ENCODE assay signal across 23 cellular contexts in genomic region chr7:32158076-32158475, GRCh38.
DNase-seq lines count a peak whose midpoint lies in the region; ATAC-seq, FAIRE-seq and TF ChIP-seq lines count a peak whose summit lies in the region.
"Had no signal": no experiment of that assay in that cellular context is flagged by ENCODE, and none has a peak within 500 bp of the region (broad histone marks: within the 10 kb centered on the region; RNA-seq: fewer than 3 reads in every experiment).

No MANE protein-coding gene starts in this region.

- H3K9me3 Mint-ChIP-seq in activated naive CD8-positive, alpha-beta T cell treated with anti-CD3 and anti-CD28 coated beads, Interleukin-2, amount 50 U/mL, for 24 hours = peaks cover 3% of the 10 kb centered on the region
- no peaks in the 10 kb centered on the region for H3K9me3 Mint-ChIP-seq in activated naive CD4-positive, alpha-beta T cell treated with anti-CD3 and anti-CD28 coated beads, Interleukin-2, amount 10 ng/mL, durations not matched to agents 7 days and 5 days
- H3K9me3 Mint-ChIP-seq: activated naive CD4-positive, alpha-beta T cell treated with anti-CD3 and anti-CD28 coated beads, Interleukin-2, amount 50 U/mL, for 24 hours; GM23338 had no signal

- peak overlapping the region; percentile 8; the same call in 1 of the 3 replicates for H2BK15ac ChIP-seq in IMR-90 (ENCODE audit: low read depth, low read length)

- H2BK20ac ChIP-seq in IMR-90 (ENCODE audit: low read depth, low read length) = no peak overlapping the region; the same call in 1 of the 2 replicates

- H3K79me2 ChIP-seq in endothelial cell of umbilical vein (ENCODE audit: control insufficient read depth, insufficient read depth, low read length) (no peaks in the 10 kb centered on the region), smooth muscle cell (ENCODE audit: low read depth) (no peaks in the 10 kb centered on the region)

- H3K9me3 ChIP-seq in IMR-90 (ENCODE audit: control insufficient read depth, insufficient read depth, low read length) (no peaks in the 10 kb centered on the region), endothelial cell of umbilical vein (replicated peaks; ENCODE audit: control insufficient read depth, insufficient read depth, low read length) (no peaks in the 10 kb centered on the region), lower lobe of right lung (no peaks in the 10 kb centered on the region), smooth muscle cell (replicated peaks; ENCODE audit: low read depth) (no peaks in the 10 kb centered on the region)
- H3K9me3 ChIP-seq: neutrophil had no signal

- H3K36me3 ChIP-seq in IMR-90 (ENCODE audit: control insufficient read depth, insufficient read depth, low read length) (no peaks in the 10 kb centered on the region), endothelial cell of umbilical vein (ENCODE audit: control insufficient read depth in 2 of 2, extremely low read depth in 1 of 2, insufficient read depth in 2 of 2, low read length in 2 of 2) (no peaks in the 10 kb centered on the region), lower lobe of right lung (no peaks in the 10 kb centered on the region), smooth muscle cell (ENCODE audit: low read depth) (no peaks in the 10 kb centered on the region)
- H3K36me3 ChIP-seq: neutrophil had no signal

- peak; percentile 82 for FAIRE-seq in endothelial cell of umbilical vein (lab: Jason Lieb, UNC)
- FAIRE-seq: GM12878, K562 had no signal

- BruUV-seq in IMR-90 (replicated peaks; lab: Mats Ljungman, UMichigan) = no TSS peak
- BruUV-seq in endothelial cell of umbilical vein (replicated peaks; lab: Mats Ljungman, UMichigan) = no TSS peak

- no peaks in the 10 kb centered on the region for H3K36me3 Mint-ChIP-seq in activated naive CD8-positive, alpha-beta T cell treated with anti-CD3 and anti-CD28 coated beads, Interleukin-2, amount 50 U/mL, for 24 hours (ENCODE audit: low read depth)
- no peaks in the 10 kb centered on the region for H3K36me3 Mint-ChIP-seq in activated naive CD4-positive, alpha-beta T cell treated with anti-CD3 and anti-CD28 coated beads, Interleukin-2, amount 10 ng/mL, durations not matched to agents 7 days and 5 days
- H3K36me3 Mint-ChIP-seq: activated naive CD4-positive, alpha-beta T cell treated with anti-CD3 and anti-CD28 coated beads, Interleukin-2, amount 50 U/mL, for 24 hours; CD14-positive monocyte; immature natural killer cell; T-cell had no signal

- H3K9me1 ChIP-seq in IMR-90 (ENCODE audit: insufficient read depth, low read length) (peaks cover 12% of the 10 kb centered on the region), endothelial cell of umbilical vein (replicated peaks; ENCODE audit: control insufficient read depth, extremely low read depth, insufficient read depth, low read length) (no peaks in the 10 kb centered on the region)

- dilution Hi-C loops in IMR-90 (cut with HindIII; ENCODE audit: low sequenced_read_pairs, unreplicated experiment) (no loop called here), endothelial cell of umbilical vein (cut with MboI; ENCODE audit: extremely low pct_ligation_motif_present, low sequenced_read_pairs) (no loop called here)

- no peak overlapping the region; the same call in 1 of the 2 replicates for H2BK120ac ChIP-seq in IMR-90 (ENCODE audit: low read depth, low read length)

- no peak overlapping the region for H2BK5ac ChIP-seq in IMR-90 (ENCODE audit: low read depth, low read length, poor library complexity, severe bottlenecking)

- no CpG with 5 or more reads among the region's 5 CpGs for WGBS in IMR-90 (ENCODE audit: extremely low coverage in 2 of 2, insufficient read length in 1 of 2), 2 experiments
- WGBS in smooth muscle cell (ENCODE audit: low lambda C conversion rate) = 73% methylated on average over 5 of the region's 5 CpGs

- no peaks in the 10 kb centered on the region for H3K79me1 ChIP-seq in IMR-90 (ENCODE audit: low read depth in 1 of 2, low read length in 2 of 2)

- DNase-seq in DMS153 treated with DMSO at 0.1 percent for 48 hours (lab: John Stamatoyannopoulos, UW; ENCODE audit: unreplicated experiment) (peak; percentile 44), IMR-90 (no peak), endothelial cell of umbilical vein (ENCODE audit: low read depth, low spot score) (peak; percentile 60), lower lobe of right lung (no peak), CD1c-positive myeloid dendritic cell (ENCODE audit: extremely low spot score) (no peak), smooth muscle cell (lab: John Stamatoyannopoulos, UW; ENCODE audit: unreplicated experiment) (no peak)
- no peak for DNase-seq in activated naive CD8-positive, alpha-beta T cell treated with anti-CD3 and anti-CD28 coated beads, Interleukin-2, amount 50 U/mL, for 24 hours
- no peak for DNase-seq in activated naive CD4-positive, alpha-beta T cell treated with anti-CD3 and anti-CD28 coated beads, Interleukin-2, amount 10 ng/mL, durations not matched to agents 7 days and 5 days
- DNase-seq: activated CD4-positive, alpha-beta T cell treated with anti-CD3 and anti-CD28 coated beads for 4 hours; activated T-cell treated with anti-CD3 and anti-CD28 coated beads, Interleukin-2, amount 50 U/mL, for 72 hours; head of caudate nucleus; immature natural killer cell; NCI-H226; retina; substantia nigra; T-cell had no signal

- H3K27me3 ChIP-seq in IMR-90 (ENCODE audit: control insufficient read depth, insufficient read depth, low read length) = no peaks in the 10 kb centered on the region
- no peaks in the 10 kb centered on the region for H3K27me3 ChIP-seq in endothelial cell of umbilical vein (ENCODE audit: control insufficient read depth in 2 of 2, insufficient read depth in 2 of 2, low read length in 2 of 2)
- H3K27me3 ChIP-seq in lower lobe of right lung (ENCODE audit: low read depth) = no peaks in the 10 kb centered on the region
- no peaks in the 10 kb centered on the region for H3K27me3 ChIP-seq in smooth muscle cell (ENCODE audit: low read depth)
- H3K27me3 ChIP-seq: neutrophil had no signal

- no peak overlapping the region for H4K91ac ChIP-seq in IMR-90 (ENCODE audit: insufficient read depth, low read depth, low read length)

- POLR2A ChIA-PET in IMR-90 (lab: Charles Lee; ENCODE audit: unreplicated experiment) (no interaction called here), endothelial cell of umbilical vein (lab: Charles Lee) (no interaction called here)

- no peak overlapping the region for H3K4ac ChIP-seq in IMR-90 (ENCODE audit: low read depth, low read length)

- H3K27me3 Mint-ChIP-seq in activated naive CD8-positive, alpha-beta T cell treated with anti-CD3 and anti-CD28 coated beads, Interleukin-2, amount 50 U/mL, for 24 hours = peaks cover 2% of the 10 kb centered on the region
- no peaks in the 10 kb centered on the region for H3K27me3 Mint-ChIP-seq in activated naive CD4-positive, alpha-beta T cell treated with anti-CD3 and anti-CD28 coated beads, Interleukin-2, amount 10 ng/mL, durations not matched to agents 7 days and 5 days
- H3K27me3 Mint-ChIP-seq: activated naive CD4-positive, alpha-beta T cell treated with anti-CD3 and anti-CD28 coated beads, Interleukin-2, amount 50 U/mL, for 24 hours had no signal

- TF ChIP-seq POLR2A in IMR-90 (IDR thresholded peaks at IDR 0.05; ENCODE audit: low read depth, low read length) (no peak), endothelial cell of umbilical vein (IDR thresholded peaks at IDR 0.05; ENCODE audit: low read depth, low read length) (no peak)

- H3K4me2 ChIP-seq in IMR-90 (ENCODE audit: low read depth, low read length) (no peak overlapping the region), endothelial cell of umbilical vein (ENCODE audit: insufficient read depth, low read length) (peak overlapping the region; percentile 19), smooth muscle cell (no peak overlapping the region)
- H3K4me2 ChIP-seq: GM23338 had no signal

- in situ Hi-C loops in IMR-90 (cut with MboI; ENCODE audit: low sequenced_read_pairs) = no loop called here

- no peaks in the 10 kb centered on the region for H3K4me1 Mint-ChIP-seq in activated naive CD8-positive, alpha-beta T cell treated with anti-CD3 and anti-CD28 coated beads, Interleukin-2, amount 50 U/mL, for 24 hours
- no peaks in the 10 kb centered on the region for H3K4me1 Mint-ChIP-seq in activated naive CD4-positive, alpha-beta T cell treated with anti-CD3 and anti-CD28 coated beads, Interleukin-2, amount 10 ng/mL, durations not matched to agents 7 days and 5 days
- H3K4me1 Mint-ChIP-seq: activated naive CD4-positive, alpha-beta T cell treated with anti-CD3 and anti-CD28 coated beads, Interleukin-2, amount 50 U/mL, for 24 hours; CD14-positive monocyte; immature natural killer cell; T-cell had no signal

- H3K4me3 ChIP-seq in IMR-90 (ENCODE audit: insufficient read depth, low read depth, low read length) (no peak overlapping the region), endothelial cell of umbilical vein (replicated peaks in 1 of 3; ENCODE audit: insufficient read depth in 1 of 3, low read depth in 1 of 3, low read length in 3 of 3) (no peak overlapping the region), lower lobe of right lung (no peak overlapping the region), smooth muscle cell (no peak overlapping the region)
- H3K4me3 ChIP-seq: GM12878, GM23338, K562, lung had no signal

- ATAC-seq in IMR-90 (ENCODE audit: low read depth) = no peak
- ATAC-seq in lower lobe of right lung = peak; percentile 61 to 65
- ATAC-seq in activated naive CD8-positive, alpha-beta T cell treated with anti-CD3 and anti-CD28 coated beads, Interleukin-2, amount 50 U/mL, for 24 hours = no peak
- ATAC-seq: activated T-cell treated with anti-CD3 and anti-CD28 coated beads, Interleukin-2, amount 50 U/mL, for 72 hours; GM12878; GM23338; K562; T-cell had no signal

- H2AK5ac ChIP-seq in IMR-90 (ENCODE audit: low read depth, low read length) = no peak overlapping the region

- H2AK9ac ChIP-seq in IMR-90 (replicated peaks; ENCODE audit: low read depth, low read length, poor library complexity) = no peak overlapping the region

- TF ChIP-seq CTCF in IMR-90 (conservative IDR thresholded peaks at IDR 0.05; ENCODE audit: low read depth, low read length) (no peak), endothelial cell of umbilical vein (IDR thresholded peaks at IDR 0.05; ENCODE audit: extremely low read depth in 1 of 2, insufficient read depth in 1 of 2, low read depth in 1 of 2, low read length in 2 of 2) (no peak), lower lobe of right lung (IDR thresholded peaks at IDR 0.05) (no peak), smooth muscle cell (IDR thresholded peaks at IDR 0.05; ENCODE audit: borderline replicate concordance, insufficient read depth, poor library complexity, severe bottlenecking) (no peak)

- no peak overlapping the region for H4K5ac ChIP-seq in IMR-90 (ENCODE audit: low read depth, low read length)

- TF ChIP-seq RAD21 in IMR-90 (IDR thresholded peaks at IDR 0.05; ENCODE audit: low read length) = no peak

- H3K9ac ChIP-seq in IMR-90 (ENCODE audit: low read depth, low read length) (no peak overlapping the region), endothelial cell of umbilical vein (replicated peaks; ENCODE audit: extremely low read depth, insufficient read depth, low read length) (no peak overlapping the region), smooth muscle cell (ENCODE audit: low read depth) (no peak overlapping the region)

- H3K27ac Mint-ChIP-seq in activated naive CD8-positive, alpha-beta T cell treated with anti-CD3 and anti-CD28 coated beads, Interleukin-2, amount 50 U/mL, for 24 hours = no peak overlapping the region
- no peak overlapping the region for H3K27ac Mint-ChIP-seq in activated naive CD4-positive, alpha-beta T cell treated with anti-CD3 and anti-CD28 coated beads, Interleukin-2, amount 10 ng/mL, durations not matched to agents 7 days and 5 days
- H3K27ac Mint-ChIP-seq: activated naive CD4-positive, alpha-beta T cell treated with anti-CD3 and anti-CD28 coated beads, Interleukin-2, amount 50 U/mL, for 24 hours; activated T-cell treated with anti-CD3 and anti-CD28 coated beads, Interleukin-2, amount 50 U/mL, for 72 hours; CD14-positive monocyte; GM23338; immature natural killer cell; T-cell had no signal

- H3K4me1 ChIP-seq in IMR-90 (ENCODE audit: control insufficient read depth, insufficient read depth, low read length) (peaks cover 9% of the 10 kb centered on the region), endothelial cell of umbilical vein (ENCODE audit: control insufficient read depth, extremely low read depth, insufficient read depth, low read length) (peaks cover 54% of the 10 kb centered on the region), lower lobe of right lung (no peaks in the 10 kb centered on the region), smooth muscle cell (ENCODE audit: low read depth) (peaks cover 5% of the 10 kb centered on the region)

- H3K18ac ChIP-seq in IMR-90 (ENCODE audit: low read depth, low read length) = no peak overlapping the region

- H2AFZ ChIP-seq in IMR-90 (replicated peaks; ENCODE audit: low read length, poor library complexity) (no peak overlapping the region), endothelial cell of umbilical vein (ENCODE audit: low read depth, low read length) (peak overlapping the region; percentile 68), smooth muscle cell (ENCODE audit: low read depth) (no peak overlapping the region)

- H4K20me1 ChIP-seq in IMR-90 (ENCODE audit: insufficient read depth, low read length) (no peaks in the 10 kb centered on the region), endothelial cell of umbilical vein (replicated peaks; ENCODE audit: control insufficient read depth, extremely low read depth, insufficient read depth, low read length) (no peaks in the 10 kb centered on the region), smooth muscle cell (ENCODE audit: low read depth) (no peaks in the 10 kb centered on the region)

- no peaks in the 10 kb centered on the region for H3F3A ChIP-seq in smooth muscle cell (ENCODE audit: low read depth)

- intact Hi-C loops in IMR-90 (cut with micrococcal nuclease) (no loop called here), endothelial cell of umbilical vein (cut with micrococcal nuclease) (no loop called here), lower lobe of right lung (cut with DNase I) (no loop called here)

- CTCF ChIA-PET in IMR-90 (lab: Yijun Ruan, JAX) (no interaction called here), endothelial cell of umbilical vein (lab: Charles Lee) (interaction anchor here (0.7 to 1.4 kb wide), 4 partner anchors 8 to 371 kb away, joined by 3 to 5 read pairs (median 4); no protein-coding TSS in a partner anchor)
- CTCF ChIA-PET in activated naive CD4-positive, alpha-beta T cell treated with anti-CD3 and anti-CD28 coated beads, Interleukin-2, amount 10 ng/mL, durations not matched to agents 7 days and 5 days (lab: Charles Lee) = no interaction called here

- H3K14ac ChIP-seq in IMR-90 (replicated peaks; ENCODE audit: low read depth, low read length) = no peak overlapping the region

- H3K27ac ChIP-seq in IMR-90 (ENCODE audit: insufficient read depth, low read length) (no peak overlapping the region), endothelial cell of umbilical vein (ENCODE audit: insufficient read depth, low read depth, low read length) (peak overlapping the region; percentile 42), lower lobe of right lung (no peak overlapping the region), smooth muscle cell (ENCODE audit: low read depth) (no peak overlapping the region)
- H3K27ac ChIP-seq: neutrophil had no signal

- H3K23ac ChIP-seq in IMR-90 (ENCODE audit: low read depth, low read length) = no peak overlapping the region

- H4K8ac ChIP-seq in IMR-90 (ENCODE audit: low read depth in 2 of 2, low read length in 2 of 2) = no peak overlapping the region

- H3K56ac ChIP-seq in IMR-90 (ENCODE audit: extremely low read depth, insufficient read depth, low read length) = no peak overlapping the region

- H3K4me3 Mint-ChIP-seq in activated naive CD8-positive, alpha-beta T cell treated with anti-CD3 and anti-CD28 coated beads, Interleukin-2, amount 50 U/mL, for 24 hours = no peak overlapping the region
- no peak overlapping the region for H3K4me3 Mint-ChIP-seq in activated naive CD4-positive, alpha-beta T cell treated with anti-CD3 and anti-CD28 coated beads, Interleukin-2, amount 10 ng/mL, durations not matched to agents 7 days and 5 days
- H3K4me3 Mint-ChIP-seq: activated naive CD4-positive, alpha-beta T cell treated with anti-CD3 and anti-CD28 coated beads, Interleukin-2, amount 50 U/mL, for 24 hours; activated T-cell treated with anti-CD3 and anti-CD28 coated beads, Interleukin-2, amount 50 U/mL, for 72 hours; CD14-positive monocyte; GM23338; immature natural killer cell; T-cell had no signal

Comparison
In these comparisons a context has a peak if more than half of its experiments do, and no peak if none do; other contexts are left out.
1. DNase-seq: peak in DMS153 treated with DMSO at 0.1 percent for 48 hours (single experiment) and endothelial cell of umbilical vein (single experiment); none in IMR-90 (single experiment), lower lobe of right lung (single experiment), activated naive CD8-positive, alpha-beta T cell treated with anti-CD3 and anti-CD28 coated beads, Interleukin-2, amount 50 U/mL, for 24 hours (single experiment), CD1c-positive myeloid dendritic cell (single experiment), activated naive CD4-positive, alpha-beta T cell treated with anti-CD3 and anti-CD28 coated beads, Interleukin-2, amount 10 ng/mL, durations not matched to agents 7 days and 5 days (single experiment) and smooth muscle cell (single experiment).
2. ATAC-seq: peak in lower lobe of right lung (2 of 2); none in IMR-90 (single experiment) and activated naive CD8-positive, alpha-beta T cell treated with anti-CD3 and anti-CD28 coated beads, Interleukin-2, amount 50 U/mL, for 24 hours (single experiment).